9 cellular contexts compared by ENCODE assay signal in genomic region chr20:31861346-31862156, GRCh38. TPM values are rescaled to one million over a fixed set of nuclear protein-coding genes. Genes with fewer than 3 reads are reported as not detected.
DNase-seq lines count a peak whose midpoint lies in the region; ATAC-seq, FAIRE-seq and TF ChIP-seq lines count a peak whose summit lies in the region.
"Had no signal": no experiment of that assay in that cellular context is flagged by ENCODE, and none has a peak within 500 bp of the region (broad histone marks: within the 10 kb centered on the region; RNA-seq: fewer than 3 reads in every experiment).

No MANE protein-coding gene starts in this region.

- H3K4me3 ChIP-seq in HUES48 (ENCODE audit: low read depth, low read length) = peak overlapping the region; percentile 71
- H3K4me3 ChIP-seq in osteoblast (ENCODE audit: insufficient read depth, low read length) = peak overlapping the region; percentile 62
- peak overlapping the region; percentile 70 for H3K4me3 ChIP-seq in thoracic aorta

- H3K27me3 ChIP-seq in HUES48 (ENCODE audit: control insufficient read depth, insufficient read depth, low read length) (peaks cover 11% of the 10 kb centered on the region), foreskin keratinocyte (peaks cover 59% of the 10 kb centered on the region), osteoblast (ENCODE audit: insufficient read depth, low read length) (peaks cover 56% of the 10 kb centered on the region), thoracic aorta (replicated peaks; ENCODE audit: insufficient read depth) (no peaks in the 10 kb centered on the region)

- H3K9me3 ChIP-seq in HUES48 (ENCODE audit: control insufficient read depth, insufficient read depth, low read length) = no peaks in the 10 kb centered on the region
- H3K9me3 ChIP-seq in osteoblast (ENCODE audit: low read depth, low read length) = no peaks in the 10 kb centered on the region
- H3K9me3 ChIP-seq in thoracic aorta = no peaks in the 10 kb centered on the region

- H3K4me3 Mint-ChIP-seq in activated T-helper 1 cell treated with anti-CD3 and anti-CD28 coated beads, Interleukin-12 subunit alpha, Interleukin-12 subunit beta, Interleukin-2, Interleukin-4 antibody, amounts not matched to agents 30 ng/mL and 10 ng/mL and 1 ng/mL, durations not matched to agents 14 hours and 24 hours and 36 hours = peak overlapping the region; percentile 58

- no peaks in the 10 kb centered on the region for H3K79me2 ChIP-seq in osteoblast (ENCODE audit: insufficient read depth, low read length)

- ATAC-seq in foreskin keratinocyte (peak; percentile 64), thoracic aorta (ENCODE audit: insufficient number of reproducible peaks, low FRiP score, low read depth) (peak; percentile 51)

- no peaks in the 10 kb centered on the region for H4K20me1 ChIP-seq in osteoblast (ENCODE audit: insufficient read depth, low read length)

- DNase-seq in EL = peak; percentile 44
- DNase-seq in OCI-M1 (lab: John Stamatoyannopoulos, UW) = peak; percentile 63
- peak; percentile 49 for DNase-seq in activated T-helper 1 cell treated with anti-CD3 and anti-CD28 coated beads, Interleukin-12 subunit alpha, Interleukin-12 subunit beta, Interleukin-2, Interleukin-4 antibody, amounts not matched to agents 30 ng/mL and 10 ng/mL and 1 ng/mL, durations not matched to agents 14 hours and 24 hours and 36 hours (ENCODE audit: low spot score)
- no peak for DNase-seq in foreskin keratinocyte
- DNase-seq in osteoblast (ENCODE audit: insufficient read length, low spot score, missing footprints) = peak; percentile 98
- DNase-seq in thoracic aorta (ENCODE audit: low spot score) = no peak
- no peak for DNase-seq in urothelium cell line (ENCODE audit: low spot score)

- H3K4me1 ChIP-seq in HUES48 (ENCODE audit: control insufficient read depth, insufficient read depth, low read length) (peaks cover 10% of the 10 kb centered on the region; the same call in 1 of the 2 replicates), foreskin keratinocyte (no peaks in the 10 kb centered on the region), osteoblast (ENCODE audit: insufficient read depth, low read length) (no peaks in the 10 kb centered on the region), thoracic aorta (ENCODE audit: control insufficient read depth in 1 of 2, low read depth in 2 of 2) (peaks cover 6 to 12% of the 10 kb centered on the region in 2 donors)

- peak overlapping the region; percentile 48; the same call in 1 of the 2 replicates for H3K9ac ChIP-seq in HUES48 (ENCODE audit: low read depth, low read length)

- peak overlapping the region; percentile 72 for H3K4me2 ChIP-seq in osteoblast (ENCODE audit: insufficient read depth, low read length)

- H3K36me3 ChIP-seq in HUES48 (ENCODE audit: control insufficient read depth, insufficient read depth, low read length) (no peaks in the 10 kb centered on the region), osteoblast (ENCODE audit: insufficient read depth, low read length) (no peaks in the 10 kb centered on the region), thoracic aorta (no peaks in the 10 kb centered on the region)

- H3K9me3 Mint-ChIP-seq in activated T-helper 1 cell treated with anti-CD3 and anti-CD28 coated beads, Interleukin-12 subunit alpha, Interleukin-12 subunit beta, Interleukin-2, Interleukin-4 antibody, amounts not matched to agents 30 ng/mL and 10 ng/mL and 1 ng/mL, durations not matched to agents 14 hours and 24 hours and 36 hours = no peaks in the 10 kb centered on the region

- peaks cover 39% of the 10 kb centered on the region for H3K27me3 Mint-ChIP-seq in activated T-helper 1 cell treated with anti-CD3 and anti-CD28 coated beads, Interleukin-12 subunit alpha, Interleukin-12 subunit beta, Interleukin-2, Interleukin-4 antibody, amounts not matched to agents 30 ng/mL and 10 ng/mL and 1 ng/mL, durations not matched to agents 14 hours and 24 hours and 36 hours (ENCODE audit: insufficient read depth)

- TF ChIP-seq CTCF in foreskin keratinocyte (conservative IDR thresholded peaks at IDR 0.05) (no peak), osteoblast (IDR thresholded peaks at IDR 0.05; ENCODE audit: extremely low read depth, low read depth, low read length) (no peak), thoracic aorta (IDR thresholded peaks at IDR 0.05) (no peak)

- H3K27ac ChIP-seq in HUES48 (ENCODE audit: low read depth, low read length) (peak overlapping the region; percentile 67), foreskin keratinocyte (no peak overlapping the region), osteoblast (ENCODE audit: low read depth, low read length) (no peak overlapping the region), thoracic aorta (no peak overlapping the region)

- H2AFZ ChIP-seq in osteoblast (ENCODE audit: low read length) = peak overlapping the region; percentile 59

- intact Hi-C loops in activated T-helper 1 cell treated with anti-CD3 and anti-CD28 coated beads, Interleukin-12 subunit alpha, Interleukin-12 subunit beta, Interleukin-2, Interleukin-4 antibody, amounts not matched to agents 30 ng/mL and 10 ng/mL and 1 ng/mL, durations not matched to agents 14 hours and 24 hours and 36 hours (cut with micrococcal nuclease) = loop anchor here (1.0 kb wide), 2 partner anchors 8 to 18 kb away; no protein-coding TSS in a partner anchor

- no peak overlapping the region for H3K27ac Mint-ChIP-seq in activated T-helper 1 cell treated with anti-CD3 and anti-CD28 coated beads, Interleukin-12 subunit alpha, Interleukin-12 subunit beta, Interleukin-2, Interleukin-4 antibody, amounts not matched to agents 30 ng/mL and 10 ng/mL and 1 ng/mL, durations not matched to agents 14 hours and 24 hours and 36 hours

- peaks cover 10% of the 10 kb centered on the region for H3K4me1 Mint-ChIP-seq in activated T-helper 1 cell treated with anti-CD3 and anti-CD28 coated beads, Interleukin-12 subunit alpha, Interleukin-12 subunit beta, Interleukin-2, Interleukin-4 antibody, amounts not matched to agents 30 ng/mL and 10 ng/mL and 1 ng/mL, durations not matched to agents 14 hours and 24 hours and 36 hours (ENCODE audit: low read depth)

- no peak for FAIRE-seq in urothelium cell line (lab: Jason Lieb, UNC)

- no peaks in the 10 kb centered on the region for H3K36me3 Mint-ChIP-seq in activated T-helper 1 cell treated with anti-CD3 and anti-CD28 coated beads, Interleukin-12 subunit alpha, Interleukin-12 subunit beta, Interleukin-2, Interleukin-4 antibody, amounts not matched to agents 30 ng/mL and 10 ng/mL and 1 ng/mL, durations not matched to agents 14 hours and 24 hours and 36 hours (ENCODE audit: low read depth)

RNA-seq across cellular contexts. Expression of gene DUSP15, which starts 8.8 kb away (rescaled TPM):
- total RNA-seq in activated T-helper 1 cell treated with anti-CD3 and anti-CD28 coated beads, Interleukin-12 subunit alpha, Interleukin-12 subunit beta, Interleukin-2, Interleukin-4 antibody, amounts not matched to agents 30 ng/mL and 10 ng/mL and 1 ng/mL, durations not matched to agents 14 hours and 24 hours and 36 hours = not detected in 2 replicates
- total RNA-seq in foreskin keratinocyte (not detected in 2 replicates), osteoblast (1.2 and 1.4 TPM in 2 replicates), thoracic aorta (1 to 10 TPM; 3.9 to 5.6 TPM)
- not detected in 2 replicates for polyA plus RNA-seq in foreskin keratinocyte

RNA-seq across cellular contexts. Expression of gene TTLL9, which starts 8.9 kb away (rescaled TPM):
- total RNA-seq in activated T-helper 1 cell treated with anti-CD3 and anti-CD28 coated beads, Interleukin-12 subunit alpha, Interleukin-12 subunit beta, Interleukin-2, Interleukin-4 antibody, amounts not matched to agents 30 ng/mL and 10 ng/mL and 1 ng/mL, durations not matched to agents 14 hours and 24 hours and 36 hours = not detected in 2 replicates
- total RNA-seq in foreskin keratinocyte (not detected in 2 replicates), osteoblast (0.59 and 0.72 TPM in 2 replicates), thoracic aorta (not detected)
- polyA plus RNA-seq in foreskin keratinocyte = not detected in 2 replicates
- total RNA-seq: dermis microvascular lymphatic vessel endothelial cell had no signal

RNA-seq across cellular contexts. Expression of gene FOXS1, which starts 16.1 kb away (rescaled TPM):
- total RNA-seq in activated T-helper 1 cell treated with anti-CD3 and anti-CD28 coated beads, Interleukin-12 subunit alpha, Interleukin-12 subunit beta, Interleukin-2, Interleukin-4 antibody, amounts not matched to agents 30 ng/mL and 10 ng/mL and 1 ng/mL, durations not matched to agents 14 hours and 24 hours and 36 hours = not detected in 2 replicates
- total RNA-seq in foreskin keratinocyte (not detected in 2 replicates), osteoblast (under 0.01 and 0.36 TPM in 2 replicates), thoracic aorta (10 to 100 TPM; 13.9 to 44.5 TPM)
- not detected in 2 replicates for polyA plus RNA-seq in foreskin keratinocyte

RNA-seq across cellular contexts. Expression of gene MYLK2, which starts 42.4 kb away (rescaled TPM):
- 0.29 and 0.44 TPM in 2 replicates for total RNA-seq in activated T-helper 1 cell treated with anti-CD3 and anti-CD28 coated beads, Interleukin-12 subunit alpha, Interleukin-12 subunit beta, Interleukin-2, Interleukin-4 antibody, amounts not matched to agents 30 ng/mL and 10 ng/mL and 1 ng/mL, durations not matched to agents 14 hours and 24 hours and 36 hours
- 0.07 TPM in 2 replicates for total RNA-seq in foreskin keratinocyte
- polyA plus RNA-seq in foreskin keratinocyte = 0.12 and 0.21 TPM in 2 replicates
- total RNA-seq in osteoblast = under 0.01 and 0.36 TPM in 2 replicates
- total RNA-seq in thoracic aorta = not detected

Comparison
In these comparisons a context has a peak if more than half of its experiments do, and no peak if none do; other contexts are left out.
1. DNase-seq: peak in EL (single experiment), OCI-M1 (single experiment), activated T-helper 1 cell treated with anti-CD3 and anti-CD28 coated beads, Interleukin-12 subunit alpha, Interleukin-12 subunit beta, Interleukin-2, Interleukin-4 antibody, amounts not matched to agents 30 ng/mL and 10 ng/mL and 1 ng/mL, durations not matched to agents 14 hours and 24 hours and 36 hours (single experiment) and osteoblast (single experiment); none in foreskin keratinocyte (0 of 2), thoracic aorta (single experiment) and urothelium cell line (single experiment).
2. RNA of gene FOXS1, which starts 16.1 kb away (total RNA-seq): 13.9 to 44.5 TPM in thoracic aorta; under 0.01 to 0.36 TPM in osteoblast, not detected in activated T-helper 1 cell treated with anti-CD3 and anti-CD28 coated beads, Interleukin-12 subunit alpha, Interleukin-12 subunit beta, Interleukin-2, Interleukin-4 antibody, amounts not matched to agents 30 ng/mL and 10 ng/mL and 1 ng/mL, durations not matched to agents 14 hours and 24 hours and 36 hours and not detected in foreskin keratinocyte; every median in the first group is over 10 times any median in the second.
3. Peak in every context shown above with its lines, with median percentiles within 50 percentile points of each other: H3K4me3 ChIP-seq.